11 cellular contexts compared by ENCODE assay signal in the genomic region with DNA sequence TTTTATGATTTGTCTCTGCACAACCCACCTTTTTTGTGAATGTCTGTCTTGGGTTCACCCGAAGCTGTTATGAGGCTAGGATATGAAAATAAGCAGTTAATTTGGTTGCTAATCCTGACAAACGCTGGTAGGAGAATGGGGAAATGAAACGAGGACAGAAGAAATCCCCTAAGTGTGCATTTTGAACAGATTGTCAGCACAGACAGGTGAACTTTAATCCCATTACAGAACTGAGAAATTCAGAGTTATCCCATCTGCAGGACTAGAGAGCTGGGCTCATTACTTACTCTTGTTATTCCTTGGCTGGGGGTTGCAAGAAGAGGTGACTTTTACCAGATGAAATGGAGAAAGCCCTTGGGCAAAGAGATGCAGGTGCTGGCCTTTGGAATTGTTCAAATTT.
DNase-seq lines count a peak whose midpoint lies in the region; ATAC-seq lines count a peak whose summit lies in the region.
"Had no signal": no experiment of that assay in that cellular context is flagged by ENCODE, and none has a peak within 500 bp of the region (broad histone marks: within the 10 kb centered on the region; RNA-seq: fewer than 3 reads in every experiment).

No MANE protein-coding gene starts in this region.

- no peak overlapping the region for H3K27ac Mint-ChIP-seq in activated T-cell treated with anti-CD3 and anti-CD28 coated beads, Interleukin-2, amount 50 U/mL, for 24 hours

- no peaks in the 10 kb centered on the region for H3K27me3 Mint-ChIP-seq in activated T-cell treated with anti-CD3 and anti-CD28 coated beads, Interleukin-2, amount 50 U/mL, for 24 hours

- DNase-seq in NCI-H524 treated with DMSO at 0.1 percent for 48 hours (lab: John Stamatoyannopoulos, UW) (peak; percentile 92), GM03348 (ENCODE audit: low spot score) (no peak), activated T-cell treated with anti-CD3 and anti-CD28 coated beads for 4 hours (no peak)
- DNase-seq in stimulated activated naive CD8-positive, alpha-beta T cell treated with anti-CD3 and anti-CD28 coated beads, Interleukin-15, Interleukin-2, amounts not matched to agents 100 U/mL and 50 U/mL, for 24 hours: no peak
- DNase-seq in activated T-cell treated with anti-CD3 and anti-CD28 coated beads, Interleukin-2, amount 50 U/mL, for 24 hours: no peak
- DNase-seq: IMR-90; NCI-H345; stimulated activated naive CD4-positive, alpha-beta T cell had no signal

- peaks cover 4% of the 10 kb centered on the region for H3K36me3 Mint-ChIP-seq in activated T-cell treated with anti-CD3 and anti-CD28 coated beads, Interleukin-2, amount 50 U/mL, for 24 hours (ENCODE audit: low read depth)

- ATAC-seq in GM18508 (IDR thresholded peaks at IDR 0.05; ENCODE audit: insufficient read depth, unreplicated experiment) (peak; percentile 80), GM21381 (IDR thresholded peaks at IDR 0.05; ENCODE audit: unreplicated experiment) (peak; percentile 72), HG03039 (IDR thresholded peaks at IDR 0.05; ENCODE audit: unreplicated experiment) (peak; percentile 86)
- ATAC-seq in stimulated activated naive CD8-positive, alpha-beta T cell treated with anti-CD3 and anti-CD28 coated beads, Interleukin-15, Interleukin-2, amounts not matched to agents 100 U/mL and 50 U/mL, for 24 hours: no peak

- no peaks in the 10 kb centered on the region for H3K4me1 Mint-ChIP-seq in activated T-cell treated with anti-CD3 and anti-CD28 coated beads, Interleukin-2, amount 50 U/mL, for 24 hours (ENCODE audit: low read depth)

- H3K4me3 Mint-ChIP-seq in activated T-cell treated with anti-CD3 and anti-CD28 coated beads, Interleukin-2, amount 50 U/mL, for 24 hours: no peak overlapping the region

- peaks cover 13% of the 10 kb centered on the region for H3K9me3 Mint-ChIP-seq in activated T-cell treated with anti-CD3 and anti-CD28 coated beads, Interleukin-2, amount 50 U/mL, for 24 hours
